ENCODE assay signal across 8 cellular contexts in the genomic region with DNA sequence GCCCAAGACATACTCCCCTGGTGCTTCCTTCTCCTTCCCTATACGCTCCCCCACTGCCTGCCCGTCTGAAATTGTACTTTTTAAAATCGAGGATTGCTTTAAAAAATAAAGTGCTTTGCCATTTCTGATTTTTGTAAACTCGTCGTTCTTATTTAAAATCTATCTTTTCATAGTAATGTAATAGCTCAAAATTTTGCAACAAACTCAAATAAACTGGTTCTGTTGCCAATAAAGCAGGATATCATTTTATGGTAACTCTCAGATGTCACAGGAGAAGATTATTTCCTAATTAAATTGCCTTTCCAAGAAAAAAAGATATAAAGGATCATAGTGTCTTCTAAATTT. TPM values are rescaled to one million over a fixed set of nuclear protein-coding genes. Genes with fewer than 3 reads are reported as not detected.
A peak's percentile ranks its signal among the peaks of the same experiment; 100 is the strongest.
DNase-seq lines count a peak whose midpoint lies in the region; ATAC-seq and TF ChIP-seq lines count a peak whose summit lies in the region.

No MANE protein-coding gene starts in this region.

- H3K36me3 ChIP-seq in GM06990 (ENCODE audit: control insufficient read depth, insufficient read depth, low read length) (no peaks in the 10 kb centered on the region), SK-N-MC (ENCODE audit: insufficient read depth, low read length) (peaks cover 16% of the 10 kb centered on the region), psoas muscle (ENCODE audit: insufficient read depth in 1 of 2, low read depth in 1 of 2) (no peaks in the 10 kb centered on the region)

- peak overlapping the region; percentile 88; the same call in 1 of the 2 replicates for H3K27ac ChIP-seq in SK-N-MC
- H3K27ac ChIP-seq in psoas muscle: peak overlapping the region; percentile 90

- TF ChIP-seq CTCF in GM06990 (IDR thresholded peaks at IDR 0.05; ENCODE audit: insufficient read depth, low read length, poor library complexity, severe bottlenecking) (no peak), fibroblast of mammary gland (conservative IDR thresholded peaks at IDR 0.05; ENCODE audit: control insufficient read depth, insufficient read depth, low read depth, low read length) (no peak), psoas muscle (IDR thresholded peaks at IDR 0.05) (no peak)

- H3K9ac ChIP-seq in SK-N-MC (ENCODE audit: insufficient read length): peak overlapping the region; percentile 69

- peak overlapping the region; percentile 61 for H3K4me3 ChIP-seq in GM06990 (replicated peaks; ENCODE audit: low read depth, low read length)
- peak overlapping the region; percentile 88 for H3K4me3 ChIP-seq in SK-N-MC
- H3K4me3 ChIP-seq in fibroblast of mammary gland (ENCODE audit: control insufficient read depth, low read depth, low read length): peak overlapping the region; percentile 50
- H3K4me3 ChIP-seq in psoas muscle: peak overlapping the region; percentile 78

- WGBS in psoas muscle, 3 donors: 4 to 13% (median 5%) methylated on average over 5 of the region's 5 CpGs

- intact Hi-C loops in psoas muscle (cut with DNase I): loop anchor here (2.0 to 10.0 kb wide), 3 partner anchors 206 to 389 kb away; no protein-coding TSS in a partner anchor

- no peak for ATAC-seq in psoas muscle
- ATAC-seq in HG02798 (IDR thresholded peaks at IDR 0.05; ENCODE audit: poor library complexity, unreplicated experiment): no peak
- no peak for ATAC-seq in HG02870 (IDR thresholded peaks at IDR 0.05; ENCODE audit: unreplicated experiment)

- H3K9me3 ChIP-seq in SK-N-MC (ENCODE audit: low read depth, low read length) (no peaks in the 10 kb centered on the region), psoas muscle (no peaks in the 10 kb centered on the region)

- H3K4me1 ChIP-seq in psoas muscle: peaks cover 30% of the 10 kb centered on the region

- DNase-seq in GM06990 (ENCODE audit: extremely low read depth, insufficient read length) (no peak), SK-N-MC (ENCODE audit: low read depth, low spot score) (no peak), fibroblast of mammary gland (ENCODE audit: low read depth) (no peak), psoas muscle (no peak), NAMALWA (ENCODE audit: low spot score) (no peak)
- DNase-seq in stimulated activated naive CD4-positive, alpha-beta T cell treated with Interleukin-2 at 50 U/mL for 16 hours (lab: John Stamatoyannopoulos, UW): no peak

- H3K27me3 ChIP-seq in GM06990 (replicated peaks; ENCODE audit: control insufficient read depth, insufficient read depth, low read length): no peaks in the 10 kb centered on the region
- no peaks in the 10 kb centered on the region for H3K27me3 ChIP-seq in psoas muscle (ENCODE audit: insufficient read depth in 3 of 3, low read length in 2 of 3)

RNA-seq across cellular contexts. Expression of a gene that starts 1.3 kb away (rescaled TPM):
- total RNA-seq in psoas muscle: 10 to 100 TPM in 1 of 4 donors, 1 to 10 TPM in 3; 5.5 to 15.1 (median 7.4) TPM
- 1 to 10 TPM; 4.7 to 4.8 (median 4.7) TPM for polyA plus RNA-seq in psoas muscle
